In the genomic region with DNA sequence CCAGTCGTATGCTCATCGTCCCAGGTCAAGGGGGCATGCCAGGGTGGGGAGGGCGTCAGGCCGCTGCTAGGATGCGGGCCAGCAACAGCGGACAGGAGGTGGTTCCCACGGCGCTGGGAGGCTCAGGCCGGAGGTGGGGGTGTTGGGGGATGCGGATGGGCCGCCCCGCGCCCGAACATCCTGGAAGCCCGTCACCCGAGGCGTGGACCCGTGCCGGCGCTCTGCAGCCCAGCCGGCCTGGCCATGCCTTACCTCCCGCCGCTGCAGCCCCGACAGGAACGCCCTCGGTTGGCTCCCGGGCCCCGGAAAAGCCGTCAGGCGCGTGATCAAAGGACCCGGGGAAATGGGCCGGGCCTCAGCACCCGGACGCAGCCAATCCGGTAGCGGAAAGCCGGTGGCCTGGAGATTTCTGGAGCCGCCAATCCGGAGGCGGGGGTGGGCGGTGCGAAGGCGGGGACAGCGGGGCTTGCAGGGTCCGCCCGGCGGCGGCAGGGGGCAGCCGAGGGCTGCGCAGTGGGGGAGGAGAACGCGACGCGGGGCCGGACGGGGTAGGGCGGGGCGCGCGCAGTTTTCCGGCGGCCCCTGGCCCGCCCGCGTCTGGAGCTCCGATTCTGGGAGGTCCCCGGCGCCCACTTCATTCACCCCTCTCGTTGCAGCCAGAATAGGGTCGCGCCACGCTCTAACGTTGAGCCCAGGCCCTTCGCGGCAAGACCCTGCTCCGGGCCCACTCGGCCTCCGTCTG, we compare ENCODE assay signal across 1 cellular context.
TF ChIP-seq lines count a peak whose summit lies in the region.

Gene SMIM29, minus strand, starts transcription at position 280 of the 742 bp plus-strand sequence. CDS start 1,215 bp downstream, outside the sequence.

TF ChIP-seq in HepG2, 621 proteins besides CTCF, POLR2A, EP300 and RAD21 (continued from another document and continues in another):
- no peak for TF ChIP-seq ZNF280D (CRISPR knock-in tag; IDR thresholded peaks at IDR 0.05)
- 0 out of 2 replicates have a peak, but pooled peaks have one; percentile 1 for TF ChIP-seq PRDM4 (CRISPR knock-in tag; IDR thresholded peaks at IDR 0.05; ENCODE audit: borderline replicate concordance)
- TF ChIP-seq ATF5 (CRISPR knock-in tag; IDR thresholded peaks at IDR 0.05; ENCODE audit: low read depth) = 0 out of 2 replicates have a peak, but pooled peaks have one; percentile 30
- TF ChIP-seq ZNF33B (CRISPR knock-in tag; IDR thresholded peaks at IDR 0.05) = no peak; the same call in 1 of the 2 replicates
- no peak for TF ChIP-seq ZNF431 (CRISPR knock-in tag; IDR thresholded peaks at IDR 0.05; ENCODE audit: borderline replicate concordance, low read depth)
- no peak for TF ChIP-seq SRF (IDR thresholded peaks at IDR 0.05; ENCODE audit: low read depth, low read length)
- TF ChIP-seq, protein P1, sequence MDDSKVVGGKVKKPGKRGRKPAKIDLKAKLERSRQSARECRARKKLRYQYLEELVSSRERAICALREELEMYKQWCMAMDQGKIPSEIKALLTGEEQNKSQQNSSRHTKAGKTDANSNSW (CRISPR knock-in tag; IDR thresholded peaks at IDR 0.05; ENCODE audit: borderline replicate concordance) = peak; percentile 70; the same call in 1 of the 2 replicates
- no peak for TF ChIP-seq HBP1 (CRISPR knock-in tag; IDR thresholded peaks at IDR 0.05; ENCODE audit: low read depth)
- TF ChIP-seq ZFP36L1 (CRISPR knock-in tag; IDR thresholded peaks at IDR 0.05) = peak; percentile 79; the same call in 1 of the 2 replicates
- TF ChIP-seq ISL2 (CRISPR knock-in tag; IDR thresholded peaks at IDR 0.05) = peak; percentile 66
- TF ChIP-seq HMG20B (CRISPR knock-in tag; conservative IDR thresholded peaks at IDR 0.05) = no peak
- no peak for TF ChIP-seq KLF11 (CRISPR knock-in tag; IDR thresholded peaks at IDR 0.05)
- no peak for TF ChIP-seq ZNF143 (CRISPR knock-in tag; IDR thresholded peaks at IDR 0.05)
- TF ChIP-seq, protein P2, sequence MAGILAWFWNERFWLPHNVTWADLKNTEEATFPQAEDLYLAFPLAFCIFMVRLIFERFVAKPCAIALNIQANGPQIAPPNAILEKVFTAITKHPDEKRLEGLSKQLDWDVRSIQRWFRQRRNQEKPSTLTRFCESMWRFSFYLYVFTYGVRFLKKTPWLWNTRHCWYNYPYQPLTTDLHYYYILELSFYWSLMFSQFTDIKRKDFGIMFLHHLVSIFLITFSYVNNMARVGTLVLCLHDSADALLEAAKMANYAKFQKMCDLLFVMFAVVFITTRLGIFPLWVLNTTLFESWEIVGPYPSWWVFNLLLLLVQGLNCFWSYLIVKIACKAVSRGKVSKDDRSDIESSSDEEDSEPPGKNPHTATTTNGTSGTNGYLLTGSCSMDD (CRISPR knock-in tag; IDR thresholded peaks at IDR 0.05) = 0 out of 2 replicates have a peak, but pooled peaks have one; percentile 29
- peak; percentile 2 to 64; a peak in 1 of 4 replicates for TF ChIP-seq KLF16 (CRISPR knock-in tag; IDR thresholded peaks at IDR 0.05)
- no peak for TF ChIP-seq MATR3 (CRISPR knock-in tag; IDR thresholded peaks at IDR 0.05)
- TF ChIP-seq ZFAT (CRISPR knock-in tag; conservative IDR thresholded peaks at IDR 0.05) = no peak
- no peak; the same call in 1 of the 2 replicates for TF ChIP-seq HOXA5 (CRISPR knock-in tag; IDR thresholded peaks at IDR 0.05)
- no peak for TF ChIP-seq ZNF709 (CRISPR knock-in tag; IDR thresholded peaks at IDR 0.05)
- TF ChIP-seq ZNF281 (CRISPR knock-in tag; IDR thresholded peaks at IDR 0.05; ENCODE audit: borderline replicate concordance) = peak; percentile 78; the same call in 1 of the 2 replicates
- TF ChIP-seq GRHL1 (CRISPR knock-in tag; conservative IDR thresholded peaks at IDR 0.05) = no peak
- TF ChIP-seq MTA1 (CRISPR knock-in tag; IDR thresholded peaks at IDR 0.05; ENCODE audit: borderline replicate concordance) = peak; percentile 50; the same call in 1 of the 2 replicates
- TF ChIP-seq RELA (CRISPR knock-in tag; IDR thresholded peaks at IDR 0.05) = peak; percentile 18; the same call in 1 of the 2 replicates
- no peak for TF ChIP-seq IKZF1 (IDR thresholded peaks at IDR 0.05)
- TF ChIP-seq, protein P3, sequence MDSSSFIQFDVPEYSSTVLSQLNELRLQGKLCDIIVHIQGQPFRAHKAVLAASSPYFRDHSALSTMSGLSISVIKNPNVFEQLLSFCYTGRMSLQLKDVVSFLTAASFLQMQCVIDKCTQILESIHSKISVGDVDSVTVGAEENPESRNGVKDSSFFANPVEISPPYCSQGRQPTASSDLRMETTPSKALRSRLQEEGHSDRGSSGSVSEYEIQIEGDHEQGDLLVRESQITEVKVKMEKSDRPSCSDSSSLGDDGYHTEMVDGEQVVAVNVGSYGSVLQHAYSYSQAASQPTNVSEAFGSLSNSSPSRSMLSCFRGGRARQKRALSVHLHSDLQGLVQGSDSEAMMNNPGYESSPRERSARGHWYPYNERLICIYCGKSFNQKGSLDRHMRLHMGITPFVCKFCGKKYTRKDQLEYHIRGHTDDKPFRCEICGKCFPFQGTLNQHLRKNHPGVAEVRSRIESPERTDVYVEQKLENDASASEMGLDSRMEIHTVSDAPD (CRISPR knock-in tag; IDR thresholded peaks at IDR 0.05) = no peak
- TF ChIP-seq PAWR (CRISPR knock-in tag; IDR thresholded peaks at IDR 0.05; ENCODE audit: borderline replicate concordance) = 0 out of 2 replicates have a peak, but pooled peaks have one; percentile 58
- TF ChIP-seq ATRX (CRISPR knock-in tag; IDR thresholded peaks at IDR 0.05; ENCODE audit: borderline replicate concordance) = no peak
- TF ChIP-seq NR3C1 (CRISPR knock-in tag; IDR thresholded peaks at IDR 0.05) = no peak
- TF ChIP-seq NPAS2 (CRISPR knock-in tag; IDR thresholded peaks at IDR 0.05; ENCODE audit: borderline replicate concordance) = no peak
- no peak; the same call in 1 of the 2 replicates for TF ChIP-seq ETV6 (CRISPR knock-in tag; conservative IDR thresholded peaks at IDR 0.05)
